In the genomic region with DNA sequence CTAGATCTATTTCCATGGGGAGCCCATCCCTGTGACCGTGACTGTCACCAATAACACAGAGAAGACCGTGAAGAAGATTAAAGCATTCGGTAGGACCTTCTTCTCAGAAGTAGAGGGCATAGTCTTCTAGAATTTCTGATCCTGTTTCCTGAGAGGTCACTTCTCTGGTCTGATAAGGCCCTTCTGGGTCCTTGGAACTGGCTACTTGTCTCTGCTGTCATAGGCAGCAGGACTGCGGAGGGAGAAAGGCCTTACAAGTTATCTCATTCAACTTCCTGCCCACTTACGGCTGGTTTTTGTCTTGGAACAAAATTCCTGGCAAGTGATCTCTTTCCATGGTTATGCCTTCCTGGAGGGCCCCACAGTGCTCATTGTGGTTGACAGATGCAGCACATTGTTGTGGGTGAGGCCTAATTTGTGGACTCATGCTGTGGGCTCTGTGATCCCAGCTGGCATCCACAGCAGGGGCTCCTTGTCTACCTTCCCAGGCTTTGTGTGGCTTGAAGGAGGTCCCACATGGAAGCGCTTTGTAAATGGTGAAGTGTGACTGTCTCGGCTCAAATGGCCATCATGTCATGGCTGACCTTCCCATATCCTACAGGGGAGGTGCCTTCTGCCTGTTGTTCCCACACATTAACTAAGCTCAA, we compare ENCODE assay signal across 9 cellular contexts. TPM values are rescaled to one million over a fixed set of nuclear protein-coding genes. Genes with fewer than 3 reads are reported as not detected.
A peak's percentile ranks its signal among the peaks of the same experiment; 100 is the strongest.
DNase-seq lines count a peak whose midpoint lies in the region; ATAC-seq lines count a peak whose summit lies in the region.
"Had no signal": no experiment of that assay in that cellular context is flagged by ENCODE, and none has a peak within 500 bp of the region (broad histone marks: within the 10 kb centered on the region; RNA-seq: fewer than 3 reads in every experiment).

No MANE protein-coding gene starts in this region.

- peaks cover 6% of the 10 kb centered on the region for H3K9me3 Mint-ChIP-seq in central memory CD8-positive, alpha-beta T cell
- no peaks in the 10 kb centered on the region for H3K9me3 Mint-ChIP-seq in activated naive CD8-positive, alpha-beta T cell treated with anti-CD3 and anti-CD28 coated beads, Interleukin-2, amount 50 U/mL, for 24 hours

- H3K27ac Mint-ChIP-seq in central memory CD8-positive, alpha-beta T cell (ENCODE audit: low read depth): peak overlapping the region; percentile 97
- H3K27ac Mint-ChIP-seq in activated naive CD8-positive, alpha-beta T cell treated with anti-CD3 and anti-CD28 coated beads, Interleukin-2, amount 50 U/mL, for 24 hours: no peak overlapping the region
- H3K27ac Mint-ChIP-seq: activated naive CD8-positive, alpha-beta T cell had no signal

- no peak for ATAC-seq in central memory CD8-positive, alpha-beta T cell (replicated peaks; ENCODE audit: extremely low read depth, poor library complexity, severe bottlenecking)
- no peak for ATAC-seq in activated naive CD8-positive, alpha-beta T cell treated with anti-CD3 and anti-CD28 coated beads, Interleukin-2, amount 50 U/mL, for 24 hours
- ATAC-seq: psoas muscle had no signal

- peaks cover 46% of the 10 kb centered on the region for H3K4me1 Mint-ChIP-seq in central memory CD8-positive, alpha-beta T cell
- peaks cover 30% of the 10 kb centered on the region for H3K4me1 Mint-ChIP-seq in activated naive CD8-positive, alpha-beta T cell treated with anti-CD3 and anti-CD28 coated beads, Interleukin-2, amount 50 U/mL, for 24 hours

- peaks cover 8% of the 10 kb centered on the region for H3K36me3 Mint-ChIP-seq in central memory CD8-positive, alpha-beta T cell (ENCODE audit: insufficient read depth)
- no peaks in the 10 kb centered on the region for H3K36me3 Mint-ChIP-seq in activated naive CD8-positive, alpha-beta T cell treated with anti-CD3 and anti-CD28 coated beads, Interleukin-2, amount 50 U/mL, for 24 hours (ENCODE audit: low read depth)

- H3K27me3 ChIP-seq in H7 (ENCODE audit: control insufficient read depth, insufficient read depth, low read length): peaks cover 9% of the 10 kb centered on the region; the same call in 1 of the 2 replicates

- H3K27me3 Mint-ChIP-seq in central memory CD8-positive, alpha-beta T cell: no peaks in the 10 kb centered on the region
- no peaks in the 10 kb centered on the region for H3K27me3 Mint-ChIP-seq in activated naive CD8-positive, alpha-beta T cell treated with anti-CD3 and anti-CD28 coated beads, Interleukin-2, amount 50 U/mL, for 24 hours
- H3K27me3 Mint-ChIP-seq: activated naive CD8-positive, alpha-beta T cell had no signal

- DNase-seq in H7 (peak; percentile 60), NCI-H345 (lab: John Stamatoyannopoulos, UW) (peak; percentile 93), skeletal muscle cell (ENCODE audit: low read depth) (peak; percentile 8), COLO829 (ENCODE audit: low spot score) (no peak), inferior parietal cortex (ENCODE audit: extremely low spot score) (no peak)
- DNase-seq in central memory CD8-positive, alpha-beta T cell (ENCODE audit: low spot score in 2 of 2): no peak
- no peak for DNase-seq in activated naive CD8-positive, alpha-beta T cell treated with anti-CD3 and anti-CD28 coated beads, Interleukin-2, amount 50 U/mL, for 24 hours
- DNase-seq: psoas muscle had no signal

- H3K4me3 Mint-ChIP-seq in central memory CD8-positive, alpha-beta T cell: no peak overlapping the region
- no peak overlapping the region for H3K4me3 Mint-ChIP-seq in activated naive CD8-positive, alpha-beta T cell treated with anti-CD3 and anti-CD28 coated beads, Interleukin-2, amount 50 U/mL, for 24 hours
- H3K4me3 Mint-ChIP-seq: activated naive CD8-positive, alpha-beta T cell had no signal

- no peaks in the 10 kb centered on the region for H3K36me3 ChIP-seq in H7 (replicated peaks; ENCODE audit: control insufficient read depth, insufficient read depth, low read length)

- H3K4me3 ChIP-seq in H7 (ENCODE audit: insufficient read depth, low read depth, low read length): no peak overlapping the region
- no peak overlapping the region for H3K4me3 ChIP-seq in skeletal muscle cell (ENCODE audit: low read depth, low read length)
- H3K4me3 ChIP-seq: psoas muscle had no signal

RNA-seq across cellular contexts. Expression of gene SAG, which starts 22.0 kb away (rescaled TPM):
- total RNA-seq in H7 (2014; rRNA removed; shearing (Covaris generic)): not detected in 2 replicates
- total RNA-seq: psoas muscle had no signal

RNA-seq across cellular contexts. Expression of gene DGKD, which starts 24.7 kb away (rescaled TPM):
- 10.3 and 15.9 TPM in 2 replicates for total RNA-seq in H7 (2014; rRNA removed; shearing (Covaris generic))

Comparison
In these comparisons a context has a peak if more than half of its experiments do, and no peak if none do; other contexts are left out.
1. DNase-seq: peak in H7 (single experiment), NCI-H345 (single experiment) and skeletal muscle cell (single experiment); none in central memory CD8-positive, alpha-beta T cell (0 of 2), COLO829 (single experiment), activated naive CD8-positive, alpha-beta T cell treated with anti-CD3 and anti-CD28 coated beads, Interleukin-2, amount 50 U/mL, for 24 hours (single experiment) and inferior parietal cortex (single experiment).